ENCODE assay signal across 20 cellular contexts in genomic region chr1:59310527-59310926, GRCh38.
"Had no signal": no experiment of that assay in that cellular context is flagged by ENCODE, and none has a peak within 500 bp of the region (broad histone marks: within the 10 kb centered on the region; RNA-seq: fewer than 3 reads in every experiment).

No MANE protein-coding gene starts in this region.

- H3K9me3 ChIP-seq: suprapubic skin, thyroid gland had no signal

- H3K4me3 ChIP-seq: coronary artery, heart right ventricle, left lung, lung, right atrium auricular region, smooth muscle cell, suprapubic skin, thyroid gland had no signal

- H3K36me3 ChIP-seq: heart right ventricle, left lung, neutrophil, right atrium auricular region, suprapubic skin, thyroid gland had no signal

- H3K27me3 ChIP-seq: heart right ventricle, left lung, neutrophil, right atrium auricular region, suprapubic skin, thyroid gland had no signal

- H3K4me3 Mint-ChIP-seq: endodermal cell, naive B cell, type B pancreatic cell had no signal

- H3K4me2 ChIP-seq: smooth muscle cell had no signal

- DNase-seq: effector CD4-positive, alpha-beta T cell; endodermal cell; erythroblast; foreskin melanocyte; heart right ventricle; hypothalamus; left lung; mesenchymal stem cell; naive B cell; posterior cingulate gyrus; stimulated activated CD4-positive, alpha-beta T cell treated with anti-CD3 and anti-CD28 coated beads, Interleukin-2, amount 100 ng/mL, for 48 hours; stimulated activated naive CD8-positive, alpha-beta T cell treated with anti-CD3 and anti-CD28 coated beads, Interleukin-15, Interleukin-2, amounts not matched to agents 100 U/mL and 50 U/mL, for 24 hours; thyroid gland had no signal

- H3K27ac ChIP-seq: coronary artery, heart right ventricle, left lung, neutrophil, right atrium auricular region, suprapubic skin, thyroid gland had no signal

- H3K4me1 ChIP-seq: suprapubic skin had no signal

- H3K27ac Mint-ChIP-seq: endodermal cell, type B pancreatic cell had no signal

- H3K9me3 Mint-ChIP-seq: endodermal cell had no signal

- ATAC-seq: heart right ventricle; left lung; stimulated activated naive CD8-positive, alpha-beta T cell treated with anti-CD3 and anti-CD28 coated beads, Interleukin-15, Interleukin-2, amounts not matched to agents 100 U/mL and 50 U/mL, for 24 hours had no signal

- H3K27me3 Mint-ChIP-seq: naive B cell, type B pancreatic cell had no signal
